9 cellular contexts compared by ENCODE assay signal in the genomic region with DNA sequence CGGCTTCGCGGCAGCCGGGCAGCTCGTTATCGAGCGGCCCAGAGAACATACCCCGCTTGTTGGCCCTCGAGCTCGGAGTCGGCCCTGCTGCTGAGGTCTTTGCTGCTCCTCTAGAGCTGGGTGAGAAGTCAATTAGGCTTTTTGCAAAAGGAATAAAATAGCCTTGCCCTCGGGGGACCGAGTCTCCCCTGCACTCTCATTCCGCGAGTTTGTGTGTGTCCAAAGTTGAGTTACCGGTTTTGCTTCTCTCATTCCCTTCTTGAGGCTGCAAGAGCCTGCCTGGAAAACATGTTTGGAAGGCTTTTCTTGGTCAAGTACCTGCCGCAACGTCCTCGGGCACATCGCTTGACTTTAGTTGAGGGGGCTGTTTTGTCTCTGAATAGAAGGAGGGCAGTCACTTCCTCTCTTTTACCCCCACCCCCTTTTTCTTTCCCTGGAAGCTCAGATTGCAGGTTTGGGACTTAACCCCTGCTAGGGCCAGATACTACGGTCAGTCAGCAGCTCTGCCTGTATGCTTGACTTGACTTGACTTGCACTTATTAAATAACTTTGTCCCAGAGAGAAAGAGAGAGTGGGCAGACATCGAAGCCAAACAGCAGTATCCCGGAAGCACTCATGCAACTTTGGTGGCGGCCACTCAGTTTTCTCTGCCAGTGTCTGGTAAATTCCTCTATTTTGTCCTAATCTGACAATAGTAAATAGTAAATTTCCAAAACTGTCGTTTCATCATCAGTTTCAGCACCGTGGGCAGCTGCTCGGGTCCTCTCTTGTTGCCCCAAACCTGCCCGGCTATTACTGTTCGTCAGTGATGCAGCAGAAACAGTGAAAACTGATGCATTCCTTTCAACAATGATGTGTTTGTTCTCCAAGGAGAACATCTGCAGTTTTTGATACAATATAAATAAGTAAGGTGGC. TPM values are rescaled to one million over a fixed set of nuclear protein-coding genes. Genes with fewer than 3 reads are reported as not detected.
A peak's percentile ranks its signal among the peaks of the same experiment; 100 is the strongest.
DNase-seq lines count a peak whose midpoint lies in the region; ATAC-seq, FAIRE-seq and TF ChIP-seq lines count a peak whose summit lies in the region.
"Had no signal": no experiment of that assay in that cellular context is flagged by ENCODE, and none has a peak within 500 bp of the region (broad histone marks: within the 10 kb centered on the region; RNA-seq: fewer than 3 reads in every experiment).

No MANE protein-coding gene starts in this region.

- H3K36me3 ChIP-seq in OCI-LY7 (ENCODE audit: insufficient read depth, low read length), result no peaks in the 10 kb centered on the region; the same call in 1 of the 2 replicates
- H3K36me3 ChIP-seq in GM12878 (ENCODE audit: control insufficient read depth in 2 of 2, insufficient read depth in 2 of 2, low read length in 1 of 2), result no peaks in the 10 kb centered on the region
- no peaks in the 10 kb centered on the region for H3K36me3 ChIP-seq in iPS DF 6.9 (ENCODE audit: control insufficient read depth, insufficient read depth, low read length)

- WGBS in GM12878 (ENCODE audit: insufficient coverage, insufficient replicate concordance, low lambda C conversion rate, missing lambda C conversion rate), result 1% methylated on average over 29 of the region's 29 CpGs
- no CpG with 5 or more reads among the region's 29 CpGs for WGBS in iPS DF 6.9 (ENCODE audit: insufficient coverage, insufficient read length)

- SMC1A ChIA-PET in GM12878 (lab: Charles Lee; ENCODE audit: uncharacterized antibody, unreplicated experiment), result interaction anchor here (0.6 to 2.9 kb wide), 8 partner anchors 12 to 301 kb away, joined by 3 to 7 read pairs (median 4); no protein-coding TSS in a partner anchor

- peak overlapping the region; percentile 77 for H3K27ac ChIP-seq in OCI-LY7 (ENCODE audit: low read depth, low read length, poor library complexity, severe bottlenecking)
- peak overlapping the region; percentile 93 for H3K27ac ChIP-seq in GM12878 (ENCODE audit: control insufficient read depth, insufficient read depth)
- H3K27ac ChIP-seq in iPS DF 6.9 (ENCODE audit: low read length), result no peak overlapping the region

- peak overlapping the region; percentile 85 for H3K4me2 ChIP-seq in OCI-LY7 (ENCODE audit: low read length)
- peak overlapping the region; percentile 88 for H3K4me2 ChIP-seq in GM12878 (ENCODE audit: control insufficient read depth, insufficient read depth)

- H2AFZ ChIP-seq in OCI-LY7 (ENCODE audit: low read length) (peak overlapping the region; percentile 99; the same call in 1 of the 2 replicates), GM12878 (ENCODE audit: control insufficient read depth, low read depth, low read length) (peak overlapping the region; percentile 99)

- H3K27me3 ChIP-seq in GM12878 (replicated peaks in 1 of 2; ENCODE audit: control insufficient read depth in 2 of 2, insufficient read depth in 2 of 2, low read length in 1 of 2), result no peaks in the 10 kb centered on the region
- no peaks in the 10 kb centered on the region for H3K27me3 ChIP-seq in iPS DF 6.9 (ENCODE audit: control insufficient read depth, insufficient read depth, low read length)

- no peak for TF ChIP-seq RAD21 in GM12878 (IDR thresholded peaks at IDR 0.05; ENCODE audit: insufficient read depth, low read depth, low read length)

- H3K9me3 ChIP-seq in OCI-LY7 (ENCODE audit: low read length) (no peaks in the 10 kb centered on the region), GM12878 (replicated peaks; ENCODE audit: control insufficient read depth, insufficient read depth, low read length) (no peaks in the 10 kb centered on the region; the same call in 1 of the 3 replicates), iPS DF 6.9 (ENCODE audit: control insufficient read depth, insufficient read depth, low read length) (no peaks in the 10 kb centered on the region)

- no peak for FAIRE-seq in GM12878 (lab: Jason Lieb, UNC)
- FAIRE-seq: TTC549 had no signal

- H3K4me1 ChIP-seq in OCI-LY7 (ENCODE audit: insufficient read depth, low read length, poor library complexity, severe bottlenecking) (peaks cover 35% of the 10 kb centered on the region), GM12878 (ENCODE audit: control insufficient read depth, insufficient read depth, low read length) (no peaks in the 10 kb centered on the region), iPS DF 6.9 (ENCODE audit: control insufficient read depth, insufficient read depth, low read length) (no peaks in the 10 kb centered on the region; the same call in 1 of the 2 replicates)

- peak overlapping the region; percentile 87 for H3K4me3 ChIP-seq in OCI-LY7 (ENCODE audit: low read depth, low read length, poor library complexity, severe bottlenecking)
- H3K4me3 ChIP-seq in GM12878, result peak overlapping the region; percentile 80
- peak overlapping the region; percentile 74 for H3K4me3 ChIP-seq in iPS DF 6.9 (ENCODE audit: low read length)

- ATAC-seq in GM18858 (IDR thresholded peaks at IDR 0.05; ENCODE audit: unreplicated experiment) (peak; percentile 1), HG03066 (IDR thresholded peaks at IDR 0.05; ENCODE audit: low read depth, unreplicated experiment) (peak; percentile 14), GM12878 (peak; percentile 32)

- H3K79me2 ChIP-seq in OCI-LY7 (ENCODE audit: insufficient read depth, low read depth, low read length), result peaks cover 56% of the 10 kb centered on the region
- H3K79me2 ChIP-seq in GM12878 (ENCODE audit: control insufficient read depth, insufficient read depth, low read length), result peaks cover 58% of the 10 kb centered on the region

- RAD21 ChIA-PET in GM12878 (lab: Charles Lee; ENCODE audit: unreplicated experiment), result interaction anchor here (0.5 to 1.2 kb wide), 6 partner anchors 119 to 323 kb away, joined by 3 to 4 read pairs (median 3); partner anchors contain the start of gene WWTR1

- peaks cover 20% of the 10 kb centered on the region for H4K20me1 ChIP-seq in OCI-LY7 (ENCODE audit: insufficient read depth, low read length)
- H4K20me1 ChIP-seq in GM12878 (ENCODE audit: control insufficient read depth, insufficient read depth), result no peaks in the 10 kb centered on the region

- H3K9ac ChIP-seq in GM12878 (ENCODE audit: control insufficient read depth, insufficient read depth, low read length), result peak overlapping the region; percentile 89

- TSS peak; percentile 49 for BruUV-seq in OCI-LY7 (replicated peaks; lab: Mats Ljungman, UMichigan)
- TSS peak; percentile 57 for BruUV-seq in GM12878 (replicated peaks; lab: Mats Ljungman, UMichigan)

- no peak for TF ChIP-seq POLR2A in GM12878 (IDR thresholded peaks at IDR 0.05; ENCODE audit: low read depth, low read length)

- DNase-seq in Ammon's horn (ENCODE audit: low spot score) (peak; percentile 62), OCI-LY7 (ENCODE audit: low spot score) (peak; percentile 32), GM12878 (ENCODE audit: low read depth, low spot score) (no peak), iPS DF 6.9 (ENCODE audit: low read depth, low spot score) (peak; percentile 4), renal cortical epithelial cell (ENCODE audit: low read depth) (peak; percentile 47), COR-L47 (lab: John Stamatoyannopoulos, UW) (no peak)

- in situ Hi-C loops in GM12878 (cut with MboI), result no loop called here

- POLR2A ChIA-PET in OCI-LY7 (lab: Charles Lee) (interaction anchor here (0.6 to 1.5 kb wide), 6 partner anchors 9 to 405 kb away, joined by 3 to 5 read pairs (median 4); no protein-coding TSS in a partner anchor), GM12878 (lab: Charles Lee) (interaction anchor here (0.5 to 1.8 kb wide), 6 partner anchors 28 to 461 kb away, joined by 3 to 6 read pairs (median 4); partner anchors contain the start of gene COMMD2)

- H3K9me2 ChIP-seq in OCI-LY7 (ENCODE audit: insufficient read depth, low read length), result no peaks in the 10 kb centered on the region

- CTCF ChIA-PET in OCI-LY7 (lab: Charles Lee; ENCODE audit: unreplicated experiment) (no interaction called here), GM12878 (lab: Yijun Ruan, JAX) (interaction anchor here (1.0 to 1.9 kb wide), 4 partner anchors 13 to 301 kb away, joined by 3 to 8 read pairs (median 5); no protein-coding TSS in a partner anchor)

- intact Hi-C loops in OCI-LY7 (cut with micrococcal nuclease; ENCODE audit: unreplicated experiment), result loop anchor here (2.0 to 5.0 kb wide), 5 partner anchors 159 to 1274 kb away; partner anchors contain the start of genes GYG1, MED12L, PFN2 and TSC22D2
- intact Hi-C loops in GM12878 (cut with micrococcal nuclease; ENCODE audit: unreplicated experiment), result loop anchor here (2.0 to 5.0 kb wide), 2 partner anchors 61 to 156 kb away; partner anchors contain the start of genes COMMD2 and WWTR1

- TF ChIP-seq EP300 in GM12878 (IDR thresholded peaks at IDR 0.05; ENCODE audit: borderline replicate concordance in 1 of 2, control insufficient read depth in 1 of 2, low read depth in 2 of 2, low read length in 2 of 2), result no peak

- TF ChIP-seq CTCF in OCI-LY7 (conservative IDR thresholded peaks at IDR 0.05; ENCODE audit: low read length) (no peak), GM12878 (IDR thresholded peaks at IDR 0.05 in 2 of 3, conservative IDR thresholded peaks at IDR 0.05 in 1 of 3; ENCODE audit: control insufficient read depth in 2 of 3, extremely low read depth in 1 of 3, insufficient read depth in 1 of 3, low read depth in 3 of 3, low read length in 3 of 3) (no peak)

RNA-seq across cellular contexts. Expression of gene RNF13, which starts 0.6 kb away (rescaled TPM):
- 16.1 and 26.2 TPM in 2 replicates for total RNA-seq in OCI-LY7 (2014; rRNA removed; shearing (Covaris generic))
- total RNA-seq in OCI-LY7 (2022) (37.3 and 48.5 TPM in 2 replicates), GM12878 (2014; rRNA removed) (31.3 and 32.3 TPM in 2 replicates), GM12878 (2014; rRNA removed; fragmentation: Illumina TruSeq; extraction: Trizol) (34.6 and 37.8 TPM in 2 replicates), GM12878 (2021) (22.3 and 24.8 TPM in 2 replicates), renal cortical epithelial cell (75.2 and 101 TPM in 2 replicates)
- total RNA-seq in GM12878 (2013; cell fraction: nucleolus; rRNA removed), result 75.3 and 82.0 TPM in 2 replicates
- 21.5 TPM for polyA plus RNA-seq in GM12878 (2011; ENCODE audit: low read depth)
- polyA plus RNA-seq in GM12878 (2011; rRNA removed) (45.9 and 80.0 TPM in 2 replicates), GM12878 (2014; fragmentation: Illumina TruSeq; extraction: Trizol) (27.2 and 35.5 TPM in 2 replicates), GM12878 (2014; fragmentation: Nextera tagmentation; extraction: Ambion mirVana) (10 to 100 TPM; 38.7 to 45.9 TPM), GM12878 (2014; rRNA removed) (12.2 and 18.9 TPM in 2 replicates), GM12878 (2016; fragmentation: Nextera tagmentation; extraction: Ambion mirVana) (10 to 100 TPM; 54.9 to 73.4 TPM)
- polyA plus RNA-seq in GM12878 (2011; cell fraction: cytosol; rRNA removed), result 19.5 and 21.2 TPM in 2 replicates
- polyA plus RNA-seq in GM12878 (2011; cell fraction: nucleus; rRNA removed), result 17.0 and 24.9 TPM in 2 replicates
- polyA plus RNA-seq in GM12878 (2012), result 21.9 and 26.5 TPM in 2 replicates
- polyA minus RNA-seq in GM12878 (2011; rRNA and poly(A)+ RNA removed), result 53.6 and 67.8 TPM in 2 replicates
- 25.3 and 29.0 TPM in 2 replicates for polyA minus RNA-seq in GM12878 (2011; cell fraction: cytosol; rRNA and poly(A)+ RNA removed)
- polyA minus RNA-seq in GM12878 (2011; cell fraction: nucleus; rRNA and poly(A)+ RNA removed), result 40.5 and 58.5 TPM in 2 replicates

RNA-seq across cellular contexts. Expression of gene ANKUB1, which starts 21.3 kb away (rescaled TPM):
- not detected in 2 replicates for total RNA-seq in OCI-LY7 (2014; rRNA removed; shearing (Covaris generic))
- total RNA-seq in OCI-LY7 (2022) (not detected in 2 replicates), GM12878 (2014; rRNA removed) (not detected in 2 replicates), GM12878 (2014; rRNA removed; fragmentation: Illumina TruSeq; extraction: Trizol) (not detected in 2 replicates), GM12878 (2021) (not detected in 2 replicates), renal cortical epithelial cell (not detected in 2 replicates)
- total RNA-seq in GM12878 (2013; cell fraction: nucleolus; rRNA removed), result not detected in 2 replicates
- not detected for polyA plus RNA-seq in GM12878 (2011; ENCODE audit: low read depth)
- polyA plus RNA-seq in GM12878 (2011; rRNA removed) (0.08 TPM in 1 of 2 replicates, not detected in the other), GM12878 (2014; fragmentation: Illumina TruSeq; extraction: Trizol) (not detected in 2 replicates), GM12878 (2014; fragmentation: Nextera tagmentation; extraction: Ambion mirVana) (not detected), GM12878 (2014; rRNA removed) (not detected in 2 replicates), GM12878 (2016; fragmentation: Nextera tagmentation; extraction: Ambion mirVana) (not detected)
- not detected in 2 replicates for polyA plus RNA-seq in GM12878 (2011; cell fraction: cytosol; rRNA removed)
- polyA plus RNA-seq in GM12878 (2011; cell fraction: nucleus; rRNA removed), result not detected in 2 replicates
- polyA plus RNA-seq in GM12878 (2012), result not detected in 2 replicates
- polyA minus RNA-seq in GM12878 (2011; rRNA and poly(A)+ RNA removed), result not detected in 2 replicates
- polyA minus RNA-seq in GM12878 (2011; cell fraction: cytosol; rRNA and poly(A)+ RNA removed), result not detected in 2 replicates
- polyA minus RNA-seq in GM12878 (2011; cell fraction: nucleus; rRNA and poly(A)+ RNA removed), result not detected in 2 replicates

Comparison
In these comparisons a context has a peak if more than half of its experiments do, and no peak if none do; other contexts are left out.
1. DNase-seq: peak in Ammon's horn (single experiment), OCI-LY7 (single experiment), iPS DF 6.9 (single experiment) and renal cortical epithelial cell (single experiment); none in GM12878 (single experiment) and COR-L47 (single experiment).
2. Peak in every context shown above with its lines, with median percentiles within 50 percentile points of each other: ATAC-seq and H3K4me3 ChIP-seq.